14 cellular contexts compared by ENCODE assay signal in genomic region chr9:90770339-90770738, GRCh38. TPM values are rescaled to one million over a fixed set of nuclear protein-coding genes. Genes with fewer than 3 reads are reported as not detected.
A peak's percentile ranks its signal among the peaks of the same experiment; 100 is the strongest.
DNase-seq lines count a peak whose midpoint lies in the region; ATAC-seq and TF ChIP-seq lines count a peak whose summit lies in the region.
"Had no signal": no experiment of that assay in that cellular context is flagged by ENCODE, and none has a peak within 500 bp of the region (broad histone marks: within the 10 kb centered on the region; RNA-seq: fewer than 3 reads in every experiment).

No MANE protein-coding gene starts in this region.

- H3K4me3 ChIP-seq in GM06990 (replicated peaks; ENCODE audit: low read depth, low read length): no peak overlapping the region
- H3K4me3 ChIP-seq: cardiac muscle cell, esophagus muscularis mucosa had no signal

- no peaks in the 10 kb centered on the region for H3K27me3 ChIP-seq in GM06990 (replicated peaks; ENCODE audit: control insufficient read depth, insufficient read depth, low read length)
- H3K27me3 ChIP-seq: cardiac muscle cell, esophagus muscularis mucosa had no signal

- DNase-seq in GM06990 (ENCODE audit: extremely low read depth, insufficient read length) (peak; percentile 48), SKM-1 (lab: John Stamatoyannopoulos, UW; ENCODE audit: unreplicated experiment) (peak; percentile 17), ureter (ENCODE audit: low spot score) (no peak)
- no peak for DNase-seq in effector CD4-positive, alpha-beta T cell
- DNase-seq: activated CD4-positive, alpha-beta T cell treated with anti-CD3 and anti-CD28 coated beads for 36 hours; GDM1; NCI-H2029 treated with DMSO at 0.1 percent for 48 hours had no signal

- TF ChIP-seq CTCF in GM06990 (IDR thresholded peaks at IDR 0.05; ENCODE audit: insufficient read depth, low read length, poor library complexity, severe bottlenecking): no peak

- no peaks in the 10 kb centered on the region for H3K36me3 ChIP-seq in GM06990 (ENCODE audit: control insufficient read depth, insufficient read depth, low read length)
- H3K36me3 ChIP-seq: cardiac muscle cell, esophagus muscularis mucosa had no signal

- ATAC-seq in GM19395 (IDR thresholded peaks at IDR 0.05; ENCODE audit: unreplicated experiment): peak; percentile 49
- peak; percentile 71 for ATAC-seq in HG03159 (IDR thresholded peaks at IDR 0.05; ENCODE audit: unreplicated experiment)
- ATAC-seq in GM18870 (IDR thresholded peaks at IDR 0.05; ENCODE audit: unreplicated experiment): no peak
- ATAC-seq in HG02588 (IDR thresholded peaks at IDR 0.05; ENCODE audit: unreplicated experiment): no peak
- ATAC-seq: activated CD4-positive, alpha-beta T cell treated with anti-CD3 and anti-CD28 coated beads for 36 hours; Right ventricle myocardium inferior had no signal

RNA-seq across cellular contexts. Expression of gene SYK, which starts 31.3 kb away (rescaled TPM):
- total RNA-seq in ureter: 52.9 TPM
- total RNA-seq: cardiac muscle cell had no signal

Comparison
In these comparisons a context has a peak if more than half of its experiments do, and no peak if none do; other contexts are left out.
1. DNase-seq: peak in GM06990 (single experiment) and SKM-1 (single experiment); none in ureter (single experiment) and effector CD4-positive, alpha-beta T cell (single experiment).
2. ATAC-seq: peak in GM19395 (single experiment) and HG03159 (single experiment); none in GM18870 (single experiment) and HG02588 (single experiment).